Comparison of ENCODE assay signal across 20 cellular contexts in the genomic region with DNA sequence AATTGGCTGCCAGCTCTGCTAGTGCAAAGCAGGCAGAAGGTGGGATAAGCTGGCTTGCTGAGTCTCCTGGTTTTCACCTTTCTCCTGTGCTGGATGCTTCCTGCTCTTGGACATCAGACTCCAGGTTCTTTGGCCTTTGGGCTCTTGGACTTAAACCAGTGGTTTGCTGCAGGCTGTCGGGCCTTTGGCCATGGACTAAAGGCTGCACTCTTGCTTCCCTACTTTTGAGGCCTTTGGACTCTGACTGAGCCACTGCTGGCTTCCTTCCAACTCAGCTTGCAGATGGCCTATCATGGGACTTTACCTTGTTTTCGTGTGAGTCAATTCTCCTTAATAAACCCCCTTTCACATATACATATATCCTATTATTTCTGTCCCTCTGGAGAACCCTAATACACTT.
DNase-seq lines count a peak whose midpoint lies in the region; ATAC-seq and TF ChIP-seq lines count a peak whose summit lies in the region.
"Had no signal": no experiment of that assay in that cellular context is flagged by ENCODE, and none has a peak within 500 bp of the region (broad histone marks: within the 10 kb centered on the region; RNA-seq: fewer than 3 reads in every experiment).

No MANE protein-coding gene starts in this region.

- 7% methylated on average over 1 of the region's 2 CpGs for WGBS in right lobe of liver (ENCODE audit: insufficient coverage, low coverage, low lambda C conversion rate, missing lambda C conversion rate)

- ATAC-seq in right lobe of liver (peak; percentile 89 to 100 (median 96)), HG03565 (IDR thresholded peaks at IDR 0.05; ENCODE audit: unreplicated experiment) (no peak)
- ATAC-seq in activated CD8-positive, alpha-beta T cell treated with anti-CD3 and anti-CD28 coated beads, Interleukin-2, amount 10 ng/mL, durations not matched to agents 7 days and 5 days = no peak
- ATAC-seq: CD8-positive, alpha-beta T cell; Right ventricle myocardium inferior had no signal

- no peak overlapping the region for H3K4me3 Mint-ChIP-seq in activated CD8-positive, alpha-beta T cell treated with anti-CD3 and anti-CD28 coated beads, Interleukin-2, amount 10 ng/mL, durations not matched to agents 7 days and 5 days
- H3K4me3 Mint-ChIP-seq: CD8-positive, alpha-beta T cell had no signal

- no peaks in the 10 kb centered on the region for H3K36me3 ChIP-seq in right lobe of liver
- H3K36me3 ChIP-seq: Peyer's patch had no signal

- H3K9me3 Mint-ChIP-seq in activated CD8-positive, alpha-beta T cell treated with anti-CD3 and anti-CD28 coated beads, Interleukin-2, amount 10 ng/mL, durations not matched to agents 7 days and 5 days (ENCODE audit: insufficient read depth) = peaks cover 8% of the 10 kb centered on the region

- CTCF ChIA-PET in activated CD8-positive, alpha-beta T cell treated with anti-CD3 and anti-CD28 coated beads, Interleukin-2, amount 10 ng/mL, durations not matched to agents 7 days and 5 days (lab: Charles Lee) = no interaction called here

- H3K4me1 Mint-ChIP-seq in activated CD8-positive, alpha-beta T cell treated with anti-CD3 and anti-CD28 coated beads, Interleukin-2, amount 10 ng/mL, durations not matched to agents 7 days and 5 days (ENCODE audit: low read depth) = no peaks in the 10 kb centered on the region

- no peaks in the 10 kb centered on the region for H3K4me1 ChIP-seq in right lobe of liver
- H3K4me1 ChIP-seq: Peyer's patch had no signal

- no peak for TF ChIP-seq POLR2A in right lobe of liver (IDR thresholded peaks at IDR 0.05)

- H3K27ac ChIP-seq in right lobe of liver = no peak overlapping the region
- H3K27ac ChIP-seq: HL-60, Peyer's patch had no signal

- H3K9me3 ChIP-seq in right lobe of liver = no peaks in the 10 kb centered on the region
- H3K9me3 ChIP-seq: Peyer's patch, SK-N-SH had no signal

- H3K27me3 Mint-ChIP-seq in activated CD8-positive, alpha-beta T cell treated with anti-CD3 and anti-CD28 coated beads, Interleukin-2, amount 10 ng/mL, durations not matched to agents 7 days and 5 days (ENCODE audit: low read depth) = no peaks in the 10 kb centered on the region

- POLR2A ChIA-PET in activated CD8-positive, alpha-beta T cell treated with anti-CD3 and anti-CD28 coated beads, Interleukin-2, amount 10 ng/mL, durations not matched to agents 7 days and 5 days (lab: Charles Lee) = no interaction called here

- DNase-seq in DMS53 (lab: John Stamatoyannopoulos, UW) = peak; percentile 14
- DNase-seq in DMS53 treated with DMSO at 0.1 percent for 48 hours (lab: John Stamatoyannopoulos, UW; ENCODE audit: unreplicated experiment) = no peak
- peak; percentile 19 for DNase-seq in COLO668 (lab: John Stamatoyannopoulos, UW; ENCODE audit: unreplicated experiment)
- peak; percentile 2 for DNase-seq in UCSD-AML1 (lab: John Stamatoyannopoulos, UW; ENCODE audit: unreplicated experiment)
- DNase-seq in right lobe of liver = peak; percentile 76 to 85 (median 83)
- DNase-seq in NCI-H2107 treated with DMSO at 0.1 percent for 48 hours (lab: John Stamatoyannopoulos, UW; ENCODE audit: unreplicated experiment) = no peak
- no peak for DNase-seq in activated CD8-positive, alpha-beta T cell treated with anti-CD3 and anti-CD28 coated beads, Interleukin-2, amount 10 ng/mL, durations not matched to agents 7 days and 5 days
- DNase-seq: 8988T; CD8-positive, alpha-beta T cell; GF-D8; HCEC 1CT; NCI-H1436; NCI-H345; NCI-H774; Peyer's patch; SK-N-SH; T-helper 1 cell had no signal

- H3K4me3 ChIP-seq in right lobe of liver = no peak overlapping the region
- H3K4me3 ChIP-seq: Peyer's patch had no signal

- H3K27me3 ChIP-seq in right lobe of liver = no peaks in the 10 kb centered on the region
- H3K27me3 ChIP-seq: Peyer's patch had no signal

- H3K36me3 Mint-ChIP-seq in activated CD8-positive, alpha-beta T cell treated with anti-CD3 and anti-CD28 coated beads, Interleukin-2, amount 10 ng/mL, durations not matched to agents 7 days and 5 days (ENCODE audit: low read depth) = no peaks in the 10 kb centered on the region
- H3K36me3 Mint-ChIP-seq: CD8-positive, alpha-beta T cell had no signal

- TF ChIP-seq CTCF in right lobe of liver (IDR thresholded peaks at IDR 0.05) = no peak

- intact Hi-C loops in right lobe of liver (cut with DNase I) = no loop called here

- H3K27ac Mint-ChIP-seq in activated CD8-positive, alpha-beta T cell treated with anti-CD3 and anti-CD28 coated beads, Interleukin-2, amount 10 ng/mL, durations not matched to agents 7 days and 5 days = no peak overlapping the region
- H3K27ac Mint-ChIP-seq: CD8-positive, alpha-beta T cell had no signal

Comparison
In these comparisons a context has a peak if more than half of its experiments do, and no peak if none do; other contexts are left out.
1. DNase-seq: peak in DMS53 (single experiment), COLO668 (single experiment), UCSD-AML1 (single experiment) and right lobe of liver (3 of 3); none in DMS53 treated with DMSO at 0.1 percent for 48 hours (single experiment), NCI-H2107 treated with DMSO at 0.1 percent for 48 hours (single experiment) and activated CD8-positive, alpha-beta T cell treated with anti-CD3 and anti-CD28 coated beads, Interleukin-2, amount 10 ng/mL, durations not matched to agents 7 days and 5 days (single experiment).
2. ATAC-seq: peak in right lobe of liver (4 of 4); none in activated CD8-positive, alpha-beta T cell treated with anti-CD3 and anti-CD28 coated beads, Interleukin-2, amount 10 ng/mL, durations not matched to agents 7 days and 5 days (single experiment) and HG03565 (single experiment).